30 cellular contexts compared by ENCODE assay signal in the genomic region with DNA sequence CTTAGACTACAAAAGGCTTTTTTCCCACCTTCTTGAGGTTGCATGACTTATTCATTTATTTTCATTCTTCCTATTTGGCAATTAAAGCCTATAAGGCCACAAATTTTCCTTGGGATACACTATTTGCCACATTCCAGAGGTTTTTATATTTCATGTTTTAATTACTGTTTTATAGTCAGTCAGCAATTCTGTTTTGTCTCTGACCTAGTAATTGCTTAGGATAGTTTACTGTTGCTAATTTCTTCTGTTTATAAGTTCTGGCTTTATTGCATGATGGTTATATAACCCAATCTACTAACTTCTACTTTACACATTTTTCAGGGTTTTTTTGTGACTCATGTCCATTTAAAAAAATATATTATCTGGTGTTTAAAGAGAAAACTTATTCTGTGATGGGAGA. TPM values are rescaled to one million over a fixed set of nuclear protein-coding genes. Genes with fewer than 3 reads are reported as not detected.
"Had no signal": no experiment of that assay in that cellular context is flagged by ENCODE, and none has a peak within 500 bp of the region (broad histone marks: within the 10 kb centered on the region; RNA-seq: fewer than 3 reads in every experiment).

No MANE protein-coding gene starts in this region.

- ATAC-seq: activated naive CD8-positive, alpha-beta T cell treated with anti-CD3 and anti-CD28 coated beads, Interleukin-2, amount 50 U/mL, for 24 hours; body of pancreas; heart right ventricle; lower lobe of right lung; natural killer cell; sciatic nerve; stimulated activated effector memory CD8-positive, alpha-beta T cell treated with anti-CD3 and anti-CD28 coated beads, Interleukin-12 subunit alpha, Interleukin-12 subunit beta, amount 100 ng/mL, for 72 hours; stimulated activated naive CD8-positive, alpha-beta T cell treated with anti-CD3 and anti-CD28 coated beads, Interleukin-15, amount 100 ng/mL, for 72 hours had no signal

- H3K27me3 Mint-ChIP-seq: activated CD4-positive, alpha-beta memory T cell treated with anti-CD3 and anti-CD28 coated beads for 36 hours; activated CD4-positive, alpha-beta T cell treated with anti-CD3 and anti-CD28 coated beads, Interleukin-2, amount 10 ng/mL, durations not matched to agents 24 days and 14 days; activated naive CD4-positive, alpha-beta T cell treated with anti-CD3 and anti-CD28 coated beads, Interleukin-2, amount 50 U/mL, for 24 hours; activated naive CD8-positive, alpha-beta T cell treated with anti-CD3 and anti-CD28 coated beads, Interleukin-2, amount 50 U/mL, for 24 hours; stimulated activated naive CD8-positive, alpha-beta T cell treated with anti-CD3 and anti-CD28 coated beads, Interleukin-15, amount 100 ng/mL, for 72 hours; type B pancreatic cell had no signal

- H3K9me3 ChIP-seq: body of pancreas, left lung, lower lobe of right lung had no signal

- H3K36me3 ChIP-seq: uterus, WERI-Rb-1 had no signal

- DNase-seq: activated CD4-positive, alpha-beta memory T cell treated with anti-CD3 and anti-CD28 coated beads for 36 hours; activated CD4-positive, alpha-beta T cell treated with anti-CD3 and anti-CD28 coated beads, Interleukin-2, amount 10 ng/mL, durations not matched to agents 24 days and 14 days; activated CD4-positive, CD25-positive, alpha-beta regulatory T cell treated with anti-CD3 and anti-CD28 coated beads, Interleukin-2, amount 50 U/mL, for 72 hours; activated CD8-positive, alpha-beta memory T cell treated with anti-CD3 and anti-CD28 coated beads, Interleukin-2, amount 50 U/mL, for 4 hours; activated naive CD8-positive, alpha-beta T cell treated with anti-CD3 and anti-CD28 coated beads, Interleukin-2, amount 50 U/mL, for 24 hours; activated T-cell treated with anti-CD3 and anti-CD28 coated beads, Interleukin-2, amount 50 U/mL, for 1 hour; body of pancreas; effector CD4-positive, alpha-beta T cell; esophagus squamous epithelium; heart right ventricle; left lung; lower lobe of right lung; natural killer cell; small intestine; stimulated activated CD4-positive, alpha-beta T cell treated with anti-CD3 and anti-CD28 coated beads, Interleukin-4, amount 100 ng/mL, for 24 hours; stimulated activated naive CD8-positive, alpha-beta T cell treated with anti-CD3 and anti-CD28 coated beads, Interleukin-15, amount 100 ng/mL, for 72 hours; substantia nigra; T-helper 9 cell; uterus; WERI-Rb-1 had no signal

- H3K4me3 Mint-ChIP-seq: activated CD4-positive, alpha-beta memory T cell treated with anti-CD3 and anti-CD28 coated beads for 36 hours; activated CD4-positive, alpha-beta T cell treated with anti-CD3 and anti-CD28 coated beads, Interleukin-2, amount 10 ng/mL, durations not matched to agents 24 days and 14 days; natural killer cell; stimulated activated effector memory CD8-positive, alpha-beta T cell treated with anti-CD3 and anti-CD28 coated beads, Interleukin-12 subunit alpha, Interleukin-12 subunit beta, amount 100 ng/mL, for 72 hours; stimulated activated naive CD8-positive, alpha-beta T cell treated with anti-CD3 and anti-CD28 coated beads, Interleukin-15, amount 100 ng/mL, for 72 hours; T-helper 1 cell treated with Interleukin-12 subunit alpha and Interleukin-12 subunit beta and Interleukin-4 antibody, amounts not matched to agents 30 μg/mL and 1 μg/mL, for 36 hours had no signal

- H3K27ac ChIP-seq: body of pancreas, esophagus squamous epithelium, heart right ventricle, left lung, lower lobe of right lung, uterus, WERI-Rb-1 had no signal

- H3K4me3 ChIP-seq: body of pancreas, esophagus squamous epithelium, heart right ventricle, left lung, lower lobe of right lung, uterus had no signal

- H3K27ac Mint-ChIP-seq: activated CD4-positive, alpha-beta memory T cell treated with anti-CD3 and anti-CD28 coated beads for 36 hours; activated CD4-positive, alpha-beta T cell treated with anti-CD3 and anti-CD28 coated beads, Interleukin-2, amount 10 ng/mL, durations not matched to agents 24 days and 14 days; activated naive CD4-positive, alpha-beta T cell treated with anti-CD3 and anti-CD28 coated beads, Interleukin-2, amount 50 U/mL, for 24 hours; activated naive CD8-positive, alpha-beta T cell treated with anti-CD3 and anti-CD28 coated beads, Interleukin-2, amount 50 U/mL, for 24 hours; natural killer cell; stimulated activated effector memory CD8-positive, alpha-beta T cell treated with anti-CD3 and anti-CD28 coated beads, Interleukin-12 subunit alpha, Interleukin-12 subunit beta, amount 100 ng/mL, for 72 hours; stimulated activated naive CD8-positive, alpha-beta T cell treated with anti-CD3 and anti-CD28 coated beads, Interleukin-15, amount 100 ng/mL, for 72 hours; T-helper 1 cell treated with Interleukin-12 subunit alpha and Interleukin-12 subunit beta and Interleukin-4 antibody, amounts not matched to agents 30 μg/mL and 1 μg/mL, for 36 hours; type B pancreatic cell had no signal

- H3K36me3 Mint-ChIP-seq: natural killer cell had no signal

- H3K27me3 ChIP-seq: body of pancreas, esophagus squamous epithelium, heart right ventricle, left lung, uterus had no signal

- H3K9me3 Mint-ChIP-seq: activated CD4-positive, alpha-beta memory T cell treated with anti-CD3 and anti-CD28 coated beads for 36 hours; activated naive CD4-positive, alpha-beta T cell treated with anti-CD3 and anti-CD28 coated beads, Interleukin-2, amount 50 U/mL, for 24 hours; activated naive CD8-positive, alpha-beta T cell treated with anti-CD3 and anti-CD28 coated beads, Interleukin-2, amount 50 U/mL, for 24 hours; natural killer cell; stimulated activated effector memory CD8-positive, alpha-beta T cell treated with anti-CD3 and anti-CD28 coated beads, Interleukin-12 subunit alpha, Interleukin-12 subunit beta, amount 100 ng/mL, for 72 hours; type B pancreatic cell had no signal

RNA-seq across cellular contexts. Expression of gene TLE7, which starts 17.7 kb away (rescaled TPM):
- total RNA-seq: activated CD4-positive, alpha-beta memory T cell treated with anti-CD3 and anti-CD28 coated beads for 36 hours; activated CD4-positive, alpha-beta T cell treated with anti-CD3 and anti-CD28 coated beads, Interleukin-2, amount 10 ng/mL, durations not matched to agents 24 days and 14 days; activated CD8-positive, alpha-beta memory T cell treated with anti-CD3 and anti-CD28 coated beads for 36 hours; body of pancreas; dermis blood vessel endothelial cell; esophagus squamous epithelium; heart right ventricle; left lung; lower lobe of right lung; natural killer cell; omental fat pad; posterior vena cava; renal cortical epithelial cell; sciatic nerve; uterus had no signal
